ENCODE assay signal across 28 cellular contexts in the genomic region with DNA sequence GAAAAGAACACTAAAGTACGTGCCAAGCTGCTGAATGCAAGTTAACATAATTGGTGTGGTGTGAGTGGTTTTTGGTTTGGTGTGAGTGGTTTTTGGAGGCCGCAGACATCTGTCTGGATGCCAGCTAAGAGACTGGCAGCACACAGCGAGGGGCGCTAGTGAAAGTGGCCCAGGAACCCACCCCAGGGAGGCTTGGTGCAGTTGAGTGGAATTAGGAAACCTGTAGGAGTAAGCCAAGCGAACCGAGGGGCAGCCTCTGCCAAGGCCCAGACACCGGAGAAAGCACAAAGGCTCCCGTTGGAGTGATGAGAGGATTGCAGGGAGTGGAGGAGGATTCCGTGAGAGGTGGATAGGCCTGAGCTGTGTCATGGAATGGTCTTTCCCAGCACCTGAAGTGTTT. TPM values are rescaled to one million over a fixed set of nuclear protein-coding genes. Genes with fewer than 3 reads are reported as not detected.
DNase-seq lines count a peak whose midpoint lies in the region; ATAC-seq and TF ChIP-seq lines count a peak whose summit lies in the region.
"Had no signal": no experiment of that assay in that cellular context is flagged by ENCODE, and none has a peak within 500 bp of the region (broad histone marks: within the 10 kb centered on the region; RNA-seq: fewer than 3 reads in every experiment).

No MANE protein-coding gene starts in this region.

- no peak for ATAC-seq in CD4-positive, alpha-beta T cell (ENCODE audit: poor library complexity)
- ATAC-seq in GM23338 (no peak), lower lobe of right lung (no peak), GM18511 (IDR thresholded peaks at IDR 0.05; ENCODE audit: unreplicated experiment) (no peak)
- ATAC-seq: body of pancreas had no signal

- H3K9me2 ChIP-seq in GM23338 (ENCODE audit: insufficient read depth), result no peaks in the 10 kb centered on the region

- peaks cover 36% of the 10 kb centered on the region for H3F3A ChIP-seq in GM23338 (replicated peaks; ENCODE audit: low read depth)

- no peaks in the 10 kb centered on the region for H3K9me3 ChIP-seq in CD4-positive, alpha-beta T cell (ENCODE audit: control insufficient read depth, low read length)
- H3K9me3 ChIP-seq in mesodermal cell (ENCODE audit: control insufficient read depth, low read length) (no peaks in the 10 kb centered on the region), lower lobe of right lung (no peaks in the 10 kb centered on the region)
- H3K9me3 ChIP-seq: body of pancreas, esophagus muscularis mucosa, left ventricle myocardium inferior, Peyer's patch, right lobe of liver had no signal

- H3K4me1 Mint-ChIP-seq in CD4-positive, alpha-beta T cell (ENCODE audit: low read depth), result no peaks in the 10 kb centered on the region
- H3K4me1 Mint-ChIP-seq in GM23338 (no peaks in the 10 kb centered on the region), osteocyte (ENCODE audit: unreplicated experiment) (no peaks in the 10 kb centered on the region)
- H3K4me1 Mint-ChIP-seq: neural progenitor cell had no signal

- no peak for DNase-seq in CD4-positive, alpha-beta T cell
- DNase-seq in GM23338 (ENCODE audit: low spot score) (no peak), astrocyte of the hippocampus (ENCODE audit: low read depth, low spot score) (peak; percentile 65), AG08395 (ENCODE audit: low spot score) (no peak), lower lobe of right lung (no peak), osteocyte (ENCODE audit: extremely low spot score, unreplicated experiment) (no peak)
- DNase-seq: activated CD4-positive, alpha-beta T cell treated with anti-CD3 and anti-CD28 coated beads for 1 hour; body of pancreas; DMS 273 treated with DMSO at 0.1 percent for 48 hours; GOT3; KG1; left ventricle myocardium inferior; MM.1S; NCI-H1436; NCI-H526 treated with DMSO at 0.1 percent for 48 hours; Peyer's patch; stimulated activated CD4-positive, alpha-beta T cell treated with anti-CD3 and anti-CD28 coated beads, Interleukin-12 subunit alpha, Interleukin-12 subunit beta, amount 100 ng/mL, for 4 hours; stimulated activated CD4-positive, alpha-beta T cell treated with anti-CD3 and anti-CD28 coated beads, Interleukin-4, amount 100 ng/mL, for 24 hours; stimulated activated naive CD4-positive, alpha-beta T cell treated with Interleukin-2 at 50 U/mL for 16 hours had no signal

- H3K27ac Mint-ChIP-seq in CD4-positive, alpha-beta T cell, result peak overlapping the region; percentile 33
- no peak overlapping the region for H3K27ac Mint-ChIP-seq in GM23338
- no peak overlapping the region for H3K27ac Mint-ChIP-seq in osteocyte (ENCODE audit: unreplicated experiment)
- H3K27ac Mint-ChIP-seq: activated naive CD8-positive, alpha-beta T cell; neural progenitor cell; T-helper 1 cell treated with Interleukin-12 subunit alpha and Interleukin-12 subunit beta and Interleukin-4 antibody, amounts not matched to agents 30 μg/mL and 1 μg/mL, for 36 hours; type B pancreatic cell had no signal

- no peaks in the 10 kb centered on the region for H3K4me1 ChIP-seq in GM23338 (ENCODE audit: insufficient read depth)
- H3K4me1 ChIP-seq in mesodermal cell (ENCODE audit: control insufficient read depth, insufficient read depth, low read length, poor library complexity, severe bottlenecking), result no peaks in the 10 kb centered on the region
- H3K4me1 ChIP-seq in lower lobe of right lung, result peaks cover 18% of the 10 kb centered on the region
- H3K4me1 ChIP-seq: body of pancreas, neural progenitor cell, Peyer's patch had no signal

- no peak overlapping the region for H3K4me3 Mint-ChIP-seq in CD4-positive, alpha-beta T cell
- H3K4me3 Mint-ChIP-seq in GM23338 (no peak overlapping the region), osteocyte (ENCODE audit: unreplicated experiment) (no peak overlapping the region)
- H3K4me3 Mint-ChIP-seq: activated naive CD8-positive, alpha-beta T cell; neural progenitor cell; T-helper 1 cell treated with Interleukin-12 subunit alpha and Interleukin-12 subunit beta and Interleukin-4 antibody, amounts not matched to agents 30 μg/mL and 1 μg/mL, for 36 hours; type B pancreatic cell had no signal

- H3K27me3 ChIP-seq in CD4-positive, alpha-beta T cell (ENCODE audit: control insufficient read depth, insufficient read depth, low read length), result no peaks in the 10 kb centered on the region
- H3K27me3 ChIP-seq in GM23338 (ENCODE audit: insufficient read depth) (no peaks in the 10 kb centered on the region), lower lobe of right lung (ENCODE audit: low read depth) (no peaks in the 10 kb centered on the region)
- H3K27me3 ChIP-seq: body of pancreas, esophagus muscularis mucosa, neural progenitor cell, Peyer's patch, right lobe of liver had no signal

- H3K4me3 ChIP-seq in GM23338 (no peak overlapping the region), mesodermal cell (ENCODE audit: extremely low read depth, insufficient read depth, low read length, poor library complexity, severe bottlenecking) (no peak overlapping the region), lower lobe of right lung (no peak overlapping the region)
- H3K4me3 ChIP-seq: body of pancreas, esophagus muscularis mucosa, left ventricle myocardium inferior, neural progenitor cell, Peyer's patch, right lobe of liver had no signal

- peaks cover 32% of the 10 kb centered on the region for H4K20me1 ChIP-seq in GM23338 (replicated peaks; ENCODE audit: insufficient read depth)

- no peaks in the 10 kb centered on the region for H3K9me3 Mint-ChIP-seq in CD4-positive, alpha-beta T cell
- H3K9me3 Mint-ChIP-seq in GM23338, result no peaks in the 10 kb centered on the region
- no peaks in the 10 kb centered on the region for H3K9me3 Mint-ChIP-seq in osteocyte (ENCODE audit: unreplicated experiment)
- H3K9me3 Mint-ChIP-seq: neural progenitor cell; T-helper 1 cell treated with Interleukin-12 subunit alpha and Interleukin-12 subunit beta and Interleukin-4 antibody, amounts not matched to agents 30 μg/mL and 1 μg/mL, for 36 hours; type B pancreatic cell had no signal

- H3K27me3 Mint-ChIP-seq in CD4-positive, alpha-beta T cell, result no peaks in the 10 kb centered on the region
- H3K27me3 Mint-ChIP-seq in GM23338 (ENCODE audit: insufficient read depth, low read depth, poor library complexity) (peaks cover 17% of the 10 kb centered on the region), osteocyte (ENCODE audit: unreplicated experiment) (no peaks in the 10 kb centered on the region)
- H3K27me3 Mint-ChIP-seq: activated naive CD8-positive, alpha-beta T cell; type B pancreatic cell had no signal

- H3K36me3 ChIP-seq in GM23338 (ENCODE audit: insufficient read depth) (peaks cover 78% of the 10 kb centered on the region), mesodermal cell (ENCODE audit: control insufficient read depth, insufficient read depth, low read length) (peaks cover 92% of the 10 kb centered on the region), lower lobe of right lung (peaks cover 100% of the 10 kb centered on the region)

- H3K79me2 ChIP-seq in GM23338 (replicated peaks; ENCODE audit: insufficient read depth), result peaks cover 7% of the 10 kb centered on the region

- no peak overlapping the region for H3K4me2 ChIP-seq in GM23338
- H3K4me2 ChIP-seq: neural progenitor cell had no signal

- 98 to 100% methylated on average over 8 to 9 of the region's 9 CpGs for WGBS in mesodermal cell (ENCODE audit: insufficient coverage in 2 of 2), 2 experiments

- intact Hi-C loops in CD4-positive, alpha-beta T cell (cut with DNase I, micrococcal nuclease), result no loop called here
- intact Hi-C loops in lower lobe of right lung (cut with DNase I), result no loop called here

- peaks cover 96% of the 10 kb centered on the region for H3K36me3 Mint-ChIP-seq in CD4-positive, alpha-beta T cell (ENCODE audit: low read depth)
- H3K36me3 Mint-ChIP-seq in GM23338 (ENCODE audit: low read depth) (peaks cover 93% of the 10 kb centered on the region), osteocyte (ENCODE audit: unreplicated experiment) (peaks cover 69% of the 10 kb centered on the region)

- CTCF ChIA-PET in CD4-positive, alpha-beta T cell (lab: Charles Lee), result no interaction called here

- no peak for TF ChIP-seq CTCF in CD4-positive, alpha-beta T cell (IDR thresholded peaks at IDR 0.05)
- TF ChIP-seq CTCF in GM23338 (conservative IDR thresholded peaks at IDR 0.05; ENCODE audit: low read depth in 2 of 2) (no peak), lower lobe of right lung (IDR thresholded peaks at IDR 0.05) (no peak), osteocyte (IDR thresholded peaks at IDR 0.05) (no peak)

- H3K27ac ChIP-seq in CD4-positive, alpha-beta T cell (ENCODE audit: low read depth, low read length), result no peak overlapping the region
- H3K27ac ChIP-seq in GM23338 (ENCODE audit: low read depth) (0 out of 2 replicates have a peak overlapping the region, but pooled peaks have one; percentile 63), mesodermal cell (ENCODE audit: low read depth, low read length, severe bottlenecking) (peak overlapping the region; percentile 41), lower lobe of right lung (no peak overlapping the region)
- H3K27ac ChIP-seq: body of pancreas, esophagus muscularis mucosa, neural progenitor cell, Peyer's patch, right lobe of liver had no signal

- H2AFZ ChIP-seq in GM23338, result no peak overlapping the region
- H2AFZ ChIP-seq: neural progenitor cell had no signal

- POLR2A ChIA-PET in CD4-positive, alpha-beta T cell (lab: Charles Lee), result interaction anchor here (0.7 kb wide), 1 partner anchor 449 kb away, joined by 3 read pairs; no protein-coding TSS in a partner anchor

RNA-seq across cellular contexts. Expression of a gene that starts 24.6 kb away (rescaled TPM):
- under 1 TPM; 0.11 to 0.44 TPM for total RNA-seq in CD4-positive, alpha-beta T cell
- 0.07 TPM in 1 of 2 replicates, not detected in the other for total RNA-seq in GM23338 (2014; rRNA removed; shearing (Covaris generic))
- polyA plus RNA-seq in GM23338 (2016; fragmentation: Nextera tagmentation; extraction: Ambion mirVana), result 0.10 TPM in 1 of 2 replicates, not detected in the other
- polyA plus RNA-seq in mesodermal cell (2013, experiment 1 of 2), result not detected
- polyA plus RNA-seq in mesodermal cell (2013, experiment 2 of 2), result not detected
- 0.27 TPM for total RNA-seq in lower lobe of right lung
- total RNA-seq in osteocyte, result not detected in 2 replicates
- total RNA-seq: body of pancreas, esophagus muscularis mucosa, posterior vena cava had no signal

Comparison
In these comparisons a context has a peak if more than half of its experiments do, and no peak if none do; other contexts are left out.
1. H3K27ac ChIP-seq: peak in GM23338 (single experiment) and mesodermal cell (single experiment); none in CD4-positive, alpha-beta T cell (single experiment) and lower lobe of right lung (single experiment).